17 cellular contexts compared by ENCODE assay signal in the genomic region with DNA sequence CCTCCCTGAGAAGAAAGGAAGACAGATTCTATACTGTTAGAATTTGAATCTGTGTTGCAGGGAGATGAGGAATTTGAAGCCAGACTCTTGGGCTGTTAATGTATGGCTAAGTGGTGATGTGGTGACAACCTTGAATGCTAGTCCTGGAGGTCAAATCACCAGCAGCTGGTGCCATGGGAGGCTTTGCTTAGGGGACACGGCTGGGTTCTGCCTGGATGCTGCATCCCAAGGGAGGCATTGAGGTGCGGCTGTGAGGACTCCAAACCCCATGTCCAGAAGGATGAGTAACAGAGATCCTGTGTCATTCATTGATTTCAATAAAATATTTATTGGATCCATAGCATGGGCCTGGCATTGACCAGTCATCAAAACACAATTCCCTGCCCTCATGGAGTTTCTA. TPM values are rescaled to one million over a fixed set of nuclear protein-coding genes. Genes with fewer than 3 reads are reported as not detected.
DNase-seq lines count a peak whose midpoint lies in the region; ATAC-seq lines count a peak whose summit lies in the region.
"Had no signal": no experiment of that assay in that cellular context is flagged by ENCODE, and none has a peak within 500 bp of the region (broad histone marks: within the 10 kb centered on the region; RNA-seq: fewer than 3 reads in every experiment).

No MANE protein-coding gene starts in this region.

- H3K36me3 Mint-ChIP-seq in T-helper 17 cell (ENCODE audit: low read depth) = no peaks in the 10 kb centered on the region
- H3K36me3 Mint-ChIP-seq: T-cell had no signal

- H3K4me1 Mint-ChIP-seq in T-helper 17 cell = peaks cover 39% of the 10 kb centered on the region

- peaks cover 9% of the 10 kb centered on the region for H3K27me3 Mint-ChIP-seq in T-helper 17 cell

- H3K4me1 ChIP-seq in rectal smooth muscle tissue (ENCODE audit: control insufficient read depth, insufficient read depth, low read length) = peaks cover 73% of the 10 kb centered on the region

- H3K27ac ChIP-seq in rectal smooth muscle tissue (ENCODE audit: low read depth, low read length) = peak overlapping the region; percentile 97

- no peak overlapping the region for H3K4me3 ChIP-seq in rectal smooth muscle tissue (ENCODE audit: low read length)
- H3K4me3 ChIP-seq: gastrocnemius medialis, MG63, pancreas had no signal

- peak overlapping the region; percentile 77 for H3K27ac Mint-ChIP-seq in T-helper 17 cell
- H3K27ac Mint-ChIP-seq: activated CD4-positive, alpha-beta T cell treated with anti-CD3 and anti-CD28 coated beads, Interleukin-2, amount 10 ng/mL, durations not matched to agents 7 days and 5 days had no signal

- no peaks in the 10 kb centered on the region for H3K36me3 ChIP-seq in rectal smooth muscle tissue (ENCODE audit: control insufficient read depth, insufficient read depth, low read length)
- H3K36me3 ChIP-seq: gastrocnemius medialis, MG63, pancreas had no signal

- no peaks in the 10 kb centered on the region for H3K27me3 ChIP-seq in rectal smooth muscle tissue (ENCODE audit: control insufficient read depth, insufficient read depth, low read length)
- H3K27me3 ChIP-seq: MG63, pancreas had no signal

- H3K9ac ChIP-seq in rectal smooth muscle tissue (ENCODE audit: low read length) = peak overlapping the region; percentile 41

- no peak overlapping the region for H3K4me3 Mint-ChIP-seq in T-helper 17 cell
- H3K4me3 Mint-ChIP-seq: activated CD4-positive, alpha-beta T cell treated with anti-CD3 and anti-CD28 coated beads, Interleukin-2, amount 10 ng/mL, durations not matched to agents 7 days and 5 days; T-cell had no signal

- no peaks in the 10 kb centered on the region for H3K9me3 ChIP-seq in T-helper 17 cell (ENCODE audit: control insufficient read depth, low read length, poor library complexity, severe bottlenecking)
- H3K9me3 ChIP-seq: gastrocnemius medialis, MG63, pancreas had no signal

- peak; percentile 22 for DNase-seq in COLO668 (lab: John Stamatoyannopoulos, UW; ENCODE audit: unreplicated experiment)
- DNase-seq in T-helper 17 cell = no peak
- DNase-seq in islet precursor cell = peak; percentile 10
- DNase-seq in dedifferentiated amniotic fluid mesenchymal stem cell (ENCODE audit: extremely low spot score) = no peak
- DNase-seq in cerebellum (ENCODE audit: low spot score) = no peak
- DNase-seq: activated CD4-positive, alpha-beta T cell treated with anti-CD3 and anti-CD28 coated beads, Interleukin-2, amount 10 ng/mL, durations not matched to agents 7 days and 5 days; activated gamma-delta T cell; MG63; NCI-H2171 treated with DMSO at 0.1 percent for 48 hours; stimulated activated CD4-positive, alpha-beta T cell treated with anti-CD3 and anti-CD28 coated beads, Interleukin-4, amount 100 ng/mL, for 24 hours; stimulated activated naive CD8-positive, alpha-beta T cell treated with anti-CD3 and anti-CD28 coated beads, Interleukin-15, Interleukin-2, amounts not matched to agents 100 U/mL and 50 U/mL, for 24 hours; T-cell had no signal

- ATAC-seq in T-helper 17 cell = no peak
- no peak for ATAC-seq in GM21717 (IDR thresholded peaks at IDR 0.05; ENCODE audit: unreplicated experiment)
- no peak for ATAC-seq in GM18498 (IDR thresholded peaks at IDR 0.05; ENCODE audit: unreplicated experiment)
- ATAC-seq: gastrocnemius medialis; stimulated activated naive CD8-positive, alpha-beta T cell treated with anti-CD3 and anti-CD28 coated beads, Interleukin-15, Interleukin-2, amounts not matched to agents 100 U/mL and 50 U/mL, for 24 hours; T-cell had no signal

RNA-seq across cellular contexts. Expression of gene RFX2, which starts 42.3 kb away (rescaled TPM):
- total RNA-seq in T-helper 17 cell = 10 to 100 TPM in 1 of 2 donors, 1 to 10 TPM in 1; 9.0 to 23.3 TPM
- 11.4 TPM for total RNA-seq in cerebellum

Comparison
In these comparisons a context has a peak if more than half of its experiments do, and no peak if none do; other contexts are left out.
1. DNase-seq: peak in COLO668 (single experiment) and islet precursor cell (single experiment); none in T-helper 17 cell (0 of 3), dedifferentiated amniotic fluid mesenchymal stem cell (single experiment) and cerebellum (single experiment).